17 cellular contexts compared by ENCODE assay signal in genomic region chr14:30569903-30570226, GRCh38.
"Had no signal": no experiment of that assay in that cellular context is flagged by ENCODE, and none has a peak within 500 bp of the region (broad histone marks: within the 10 kb centered on the region; RNA-seq: fewer than 3 reads in every experiment).

No MANE protein-coding gene starts in this region.

- H3K27me3 ChIP-seq: dorsolateral prefrontal cortex, gastrocnemius medialis, heart left ventricle, neutrophil, stomach had no signal

- FAIRE-seq: islet of Langerhans had no signal

- ATAC-seq: activated CD4-positive, CD25-positive, alpha-beta regulatory T cell treated with anti-CD3 and anti-CD28 coated beads, Interleukin-2, amount 50 U/mL, for 24 hours; activated CD8-positive, alpha-beta memory T cell treated with anti-CD3 and anti-CD28 coated beads, Interleukin-2, amount 10 ng/mL, durations not matched to agents 7 days and 5 days; gastrocnemius medialis; heart left ventricle; left colon; lower lobe of right lung had no signal

- H3K9me3 ChIP-seq: gastrocnemius medialis, heart left ventricle, lower lobe of right lung, neutrophil, stomach, thoracic aorta had no signal

- DNase-seq: activated CD4-positive, alpha-beta T cell treated with anti-CD3 and anti-CD28 coated beads, Interleukin-2, amount 50 U/mL, for 48 hours; activated CD8-positive, alpha-beta memory T cell treated with anti-CD3 and anti-CD28 coated beads, Interleukin-2, amount 10 ng/mL, durations not matched to agents 7 days and 5 days; activated naive CD4-positive, alpha-beta T cell treated with anti-CD3 and anti-CD28 coated beads, Interleukin-2, amount 10 ng/mL, durations not matched to agents 7 days and 5 days; activated T-cell treated with anti-CD3 and anti-CD28 coated beads, Interleukin-2, amount 50 U/mL, for 1 hour; dorsolateral prefrontal cortex; erythroblast; gastrocnemius medialis; heart left ventricle; left colon; lower lobe of right lung; stimulated activated CD4-positive, alpha-beta T cell treated with anti-CD3 and anti-CD28 coated beads, Interleukin-12 subunit alpha, Interleukin-12 subunit beta, amount 100 ng/mL, for 4 hours; stimulated activated CD4-positive, alpha-beta T cell treated with anti-CD3 and anti-CD28 coated beads, Interleukin-2, amount 100 ng/mL, for 24 hours; stomach had no signal

- H3K4me1 ChIP-seq: lower lobe of right lung had no signal

- H3K36me3 ChIP-seq: gastrocnemius medialis, heart left ventricle, lower lobe of right lung, neutrophil, stomach, thoracic aorta had no signal

- H3K27ac Mint-ChIP-seq: activated CD8-positive, alpha-beta memory T cell treated with anti-CD3 and anti-CD28 coated beads, Interleukin-2, amount 10 ng/mL, durations not matched to agents 7 days and 5 days; activated naive CD4-positive, alpha-beta T cell treated with anti-CD3 and anti-CD28 coated beads, Interleukin-2, amount 10 ng/mL, durations not matched to agents 7 days and 5 days had no signal

- H3K9me3 Mint-ChIP-seq: activated naive CD4-positive, alpha-beta T cell treated with anti-CD3 and anti-CD28 coated beads, Interleukin-2, amount 10 ng/mL, durations not matched to agents 7 days and 5 days had no signal

- H3K4me3 Mint-ChIP-seq: activated CD8-positive, alpha-beta memory T cell treated with anti-CD3 and anti-CD28 coated beads, Interleukin-2, amount 10 ng/mL, durations not matched to agents 7 days and 5 days; activated naive CD4-positive, alpha-beta T cell treated with anti-CD3 and anti-CD28 coated beads, Interleukin-2, amount 10 ng/mL, durations not matched to agents 7 days and 5 days had no signal

- H3K27me3 Mint-ChIP-seq: activated CD8-positive, alpha-beta memory T cell treated with anti-CD3 and anti-CD28 coated beads, Interleukin-2, amount 10 ng/mL, durations not matched to agents 7 days and 5 days; activated naive CD4-positive, alpha-beta T cell treated with anti-CD3 and anti-CD28 coated beads, Interleukin-2, amount 10 ng/mL, durations not matched to agents 7 days and 5 days had no signal

- H3K4me3 ChIP-seq: dorsolateral prefrontal cortex, gastrocnemius medialis, heart left ventricle, lower lobe of right lung, stomach, thoracic aorta had no signal

- H3K27ac ChIP-seq: dorsolateral prefrontal cortex, gastrocnemius medialis, heart left ventricle, lower lobe of right lung, neutrophil, stomach, thoracic aorta had no signal
